ENCODE assay signal across 8 cellular contexts in genomic region chr10:32139223-32140073, GRCh38.
DNase-seq lines count a peak whose midpoint lies in the region; ATAC-seq and TF ChIP-seq lines count a peak whose summit lies in the region.

No MANE protein-coding gene starts in this region.

- peak overlapping the region; percentile 6 for H3K4me3 Mint-ChIP-seq in T-helper 1 cell treated with Interleukin-12 subunit alpha and Interleukin-12 subunit beta and Interleukin-4 antibody, amounts not matched to agents 30 μg/mL and 1 μg/mL, for 36 hours
- H3K4me3 Mint-ChIP-seq in stimulated activated naive B cell treated with anti-CD40 and anti-IgM and Interleukin-4, amounts not matched to agents 10 μg/mL and 1 μg/mL and 100 μg/mL, for 72 hours = no peak overlapping the region

- POLR2A ChIA-PET in AG04450 (lab: Yijun Ruan, JAX) = interaction anchor here (0.6 kb wide), 2 partner anchors 15 to 19 kb away, joined by 6 read pairs; no protein-coding TSS in a partner anchor

- H2AK5ac ChIP-seq in neuronal stem cell (ENCODE audit: low read depth, low read length) = no peak overlapping the region

- H3K4me2 ChIP-seq in neuronal stem cell (ENCODE audit: insufficient read depth, low read length, poor library complexity, severe bottlenecking) = peak overlapping the region; percentile 11

- peak overlapping the region; percentile 3 for H3K18ac ChIP-seq in neuronal stem cell (ENCODE audit: low read length)

- H3K27ac Mint-ChIP-seq in T-helper 1 cell treated with Interleukin-12 subunit alpha and Interleukin-12 subunit beta and Interleukin-4 antibody, amounts not matched to agents 30 μg/mL and 1 μg/mL, for 36 hours = no peak overlapping the region
- no peak overlapping the region for H3K27ac Mint-ChIP-seq in stimulated activated naive B cell treated with anti-CD40 and anti-IgM and Interleukin-4, amounts not matched to agents 10 μg/mL and 1 μg/mL and 100 μg/mL, for 72 hours

- H3K4me1 ChIP-seq in neuronal stem cell (ENCODE audit: control insufficient read depth in 2 of 2, insufficient read depth in 1 of 2, low read depth in 1 of 2, low read length in 2 of 2) = peaks cover 7 to 8% of the 10 kb centered on the region in 2 donors

- no peak overlapping the region for H2BK15ac ChIP-seq in neuronal stem cell (ENCODE audit: low read length)

- no peak overlapping the region for H2BK12ac ChIP-seq in neuronal stem cell (ENCODE audit: low read length)

- H3K27me3 ChIP-seq in AG04450 (ENCODE audit: control insufficient read depth, insufficient read depth, low read length) (no peaks in the 10 kb centered on the region), neuronal stem cell (ENCODE audit: control insufficient read depth in 3 of 3, insufficient read depth in 3 of 3, low read depth in 1 of 3, low read length in 3 of 3) (no peaks in the 10 kb centered on the region)

- WGBS in neuronal stem cell (ENCODE audit: extremely low coverage in 2 of 2, insufficient read length in 2 of 2, insufficient replicate concordance in 1 of 2), 2 donors = no CpG with 5 or more reads among the region's 12 CpGs

- no peaks in the 10 kb centered on the region for H3K79me1 ChIP-seq in neuronal stem cell (ENCODE audit: low read depth, low read length)

- H2BK120ac ChIP-seq in neuronal stem cell (ENCODE audit: low read depth, low read length) = no peak overlapping the region

- no peak overlapping the region for H3K23ac ChIP-seq in neuronal stem cell (ENCODE audit: low read depth, low read length, poor library complexity)

- no peaks in the 10 kb centered on the region for H3K9me3 ChIP-seq in AG04450 (ENCODE audit: control insufficient read depth, insufficient read depth, low read length)
- no peaks in the 10 kb centered on the region for H3K9me3 ChIP-seq in neuronal stem cell (replicated peaks in 1 of 2; ENCODE audit: control insufficient read depth in 2 of 2, insufficient read depth in 1 of 2, low read depth in 1 of 2, low read length in 2 of 2)

- no peak overlapping the region for H2BK5ac ChIP-seq in neuronal stem cell (ENCODE audit: low read length)

- peaks cover 7% of the 10 kb centered on the region for H3K4me1 Mint-ChIP-seq in T-helper 1 cell treated with Interleukin-12 subunit alpha and Interleukin-12 subunit beta and Interleukin-4 antibody, amounts not matched to agents 30 μg/mL and 1 μg/mL, for 36 hours (ENCODE audit: low read depth)
- no peaks in the 10 kb centered on the region for H3K4me1 Mint-ChIP-seq in stimulated activated naive B cell treated with anti-CD40 and anti-IgM and Interleukin-4, amounts not matched to agents 10 μg/mL and 1 μg/mL and 100 μg/mL, for 72 hours

- DNase-seq in AG04450 (ENCODE audit: low read depth, low spot score) (peak; percentile 71), fibroblast of villous mesenchyme (ENCODE audit: low read depth) (peak; percentile 93), neuronal stem cell (ENCODE audit: low spot score) (peak; percentile 21), activated T-cell treated with anti-CD3 and anti-CD28 coated beads for 4 hours (no peak)
- no peak for DNase-seq in stimulated activated naive B cell treated with anti-CD40 and anti-IgM and Interleukin-4, amounts not matched to agents 10 μg/mL and 1 μg/mL and 100 μg/mL, for 72 hours

- peak overlapping the region; percentile 71 for H3K27ac ChIP-seq in AG04450 (ENCODE audit: low read depth, low read length)
- peak overlapping the region; percentile 31 for H3K27ac ChIP-seq in neuronal stem cell (replicated peaks; ENCODE audit: low read length)

- no peaks in the 10 kb centered on the region for H3K27me3 Mint-ChIP-seq in T-helper 1 cell treated with Interleukin-12 subunit alpha and Interleukin-12 subunit beta and Interleukin-4 antibody, amounts not matched to agents 30 μg/mL and 1 μg/mL, for 36 hours (ENCODE audit: low read depth)
- no peaks in the 10 kb centered on the region for H3K27me3 Mint-ChIP-seq in stimulated activated naive B cell treated with anti-CD40 and anti-IgM and Interleukin-4, amounts not matched to agents 10 μg/mL and 1 μg/mL and 100 μg/mL, for 72 hours

- H3K36me3 ChIP-seq in neuronal stem cell (replicated peaks in 1 of 2; ENCODE audit: control insufficient read depth in 2 of 2, insufficient read depth in 2 of 2, low read length in 2 of 2) = no peaks in the 10 kb centered on the region

- no peaks in the 10 kb centered on the region for H3K9me3 Mint-ChIP-seq in T-helper 1 cell treated with Interleukin-12 subunit alpha and Interleukin-12 subunit beta and Interleukin-4 antibody, amounts not matched to agents 30 μg/mL and 1 μg/mL, for 36 hours
- peaks cover 0 to 2% of the 10 kb centered on the region in 2 donors for H3K9me3 Mint-ChIP-seq in stimulated activated naive B cell treated with anti-CD40 and anti-IgM and Interleukin-4, amounts not matched to agents 10 μg/mL and 1 μg/mL and 100 μg/mL, for 72 hours

- H3K14ac ChIP-seq in neuronal stem cell (ENCODE audit: low read length) = no peak overlapping the region

- no peak overlapping the region for H3K4ac ChIP-seq in neuronal stem cell (ENCODE audit: low read length)

- H4K91ac ChIP-seq in neuronal stem cell (ENCODE audit: low read depth, low read length, poor library complexity) = no peak overlapping the region

- H3K36me3 Mint-ChIP-seq in T-helper 1 cell treated with Interleukin-12 subunit alpha and Interleukin-12 subunit beta and Interleukin-4 antibody, amounts not matched to agents 30 μg/mL and 1 μg/mL, for 36 hours (ENCODE audit: low read depth) = no peaks in the 10 kb centered on the region
- no peaks in the 10 kb centered on the region for H3K36me3 Mint-ChIP-seq in stimulated activated naive B cell treated with anti-CD40 and anti-IgM and Interleukin-4, amounts not matched to agents 10 μg/mL and 1 μg/mL and 100 μg/mL, for 72 hours

- CTCF ChIA-PET in AG04450 (lab: Charles Lee) = interaction anchor here (0.6 kb wide), 1 partner anchor 121 kb away, joined by 3 read pairs; no protein-coding TSS in a partner anchor

- peak overlapping the region; percentile 76 for H2AFZ ChIP-seq in neuronal stem cell (ENCODE audit: low read length)

- ATAC-seq in HG03039 (IDR thresholded peaks at IDR 0.05; ENCODE audit: unreplicated experiment) (peak; percentile 64), GM21717 (IDR thresholded peaks at IDR 0.05; ENCODE audit: unreplicated experiment) (no peak)
- ATAC-seq in stimulated activated naive B cell treated with anti-CD40 and anti-IgM and Interleukin-4, amounts not matched to agents 10 μg/mL and 1 μg/mL and 100 μg/mL, for 72 hours (replicated peaks) = no peak

- H3K4me3 ChIP-seq in AG04450 (ENCODE audit: low read depth, low read length) (no peak overlapping the region), fibroblast of villous mesenchyme (ENCODE audit: low read depth, low read length) (no peak overlapping the region), neuronal stem cell (ENCODE audit: low read length in 2 of 2) (no peak overlapping the region)

- H3K9ac ChIP-seq in neuronal stem cell (ENCODE audit: low read depth, low read length, poor library complexity) = no peak overlapping the region

- TF ChIP-seq CTCF in AG04450 (IDR thresholded peaks at IDR 0.05; ENCODE audit: low read depth, low read length) = 0 out of 2 replicates have a peak, but pooled peaks have one; percentile 8
- peak; percentile 24 for TF ChIP-seq CTCF in fibroblast of villous mesenchyme (IDR thresholded peaks at IDR 0.05; ENCODE audit: insufficient read depth, low read depth, low read length)

- H4K8ac ChIP-seq in neuronal stem cell (ENCODE audit: low read depth, low read length) = no peak overlapping the region

Comparison
In these comparisons a context has a peak if more than half of its experiments do, and no peak if none do; other contexts are left out.
1. DNase-seq: peak in AG04450 (single experiment), fibroblast of villous mesenchyme (single experiment) and neuronal stem cell (single experiment); none in stimulated activated naive B cell treated with anti-CD40 and anti-IgM and Interleukin-4, amounts not matched to agents 10 μg/mL and 1 μg/mL and 100 μg/mL, for 72 hours (single experiment) and activated T-cell treated with anti-CD3 and anti-CD28 coated beads for 4 hours (single experiment).